ENCODE assay signal across 9 cellular contexts in the genomic region with DNA sequence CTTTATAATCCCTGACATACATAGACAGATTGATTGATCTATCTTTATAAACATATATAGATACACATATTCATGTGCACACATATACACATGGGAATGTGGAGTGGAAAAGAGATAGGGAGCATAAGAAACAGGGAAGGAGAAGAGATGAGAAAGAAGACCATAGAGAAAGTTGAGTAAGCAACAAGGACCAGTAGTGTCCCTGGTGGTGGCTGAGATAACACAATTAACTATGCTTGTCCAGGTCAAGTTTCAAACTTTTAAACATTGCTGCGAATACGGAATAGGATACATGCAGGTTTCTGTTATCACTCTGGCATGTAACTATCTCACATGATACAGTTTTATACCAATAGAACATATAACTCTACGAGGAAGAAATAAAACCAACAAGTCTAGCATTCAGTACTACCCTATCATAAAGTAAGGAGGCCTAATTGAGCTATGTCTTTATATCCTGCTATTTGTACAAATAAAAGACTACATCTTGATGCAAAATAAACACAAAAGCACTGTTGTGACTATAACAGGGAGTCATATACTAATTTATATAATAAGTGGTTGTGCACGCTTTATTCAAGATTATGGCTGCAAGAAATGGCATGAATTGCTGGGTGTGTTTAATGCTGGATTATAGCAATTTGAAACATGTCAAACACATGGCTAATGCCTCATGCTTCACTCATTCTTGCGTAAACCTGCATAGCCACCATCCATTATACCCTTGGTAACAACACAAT. TPM values are rescaled to one million over a fixed set of nuclear protein-coding genes. Genes with fewer than 3 reads are reported as not detected.
DNase-seq lines count a peak whose midpoint lies in the region; ATAC-seq, FAIRE-seq and TF ChIP-seq lines count a peak whose summit lies in the region.
"Had no signal": no experiment of that assay in that cellular context is flagged by ENCODE, and none has a peak within 500 bp of the region (broad histone marks: within the 10 kb centered on the region; RNA-seq: fewer than 3 reads in every experiment).

No MANE protein-coding gene starts in this region.

- TF ChIP-seq RAD21 in GM12878 (IDR thresholded peaks at IDR 0.05; ENCODE audit: insufficient read depth, low read depth, low read length) = no peak
- TF ChIP-seq RAD21 in neural cell (conservative IDR thresholded peaks at IDR 0.05) = no peak

- H3K27ac Mint-ChIP-seq in CD8-positive, alpha-beta T cell = no peak overlapping the region
- H3K27ac Mint-ChIP-seq: naive thymus-derived CD4-positive, alpha-beta T cell had no signal

- H3K9me2 ChIP-seq in neural cell (ENCODE audit: insufficient read depth, low read length) = no peaks in the 10 kb centered on the region

- no peak for FAIRE-seq in GM12878 (lab: Jason Lieb, UNC)

- ATAC-seq in GM12878 (peak; percentile 80), GM19395 (IDR thresholded peaks at IDR 0.05; ENCODE audit: unreplicated experiment) (no peak)
- ATAC-seq in CD8-positive, alpha-beta T cell = no peak
- ATAC-seq: naive thymus-derived CD4-positive, alpha-beta T cell had no signal

- no peak overlapping the region for H3K27ac ChIP-seq in GM12878 (ENCODE audit: control insufficient read depth, insufficient read depth)
- no peak overlapping the region for H3K27ac ChIP-seq in neural cell (ENCODE audit: low read length)
- H3K27ac ChIP-seq in CD8-positive, alpha-beta T cell (ENCODE audit: low read depth, low read length) = no peak overlapping the region

- H3K4me3 ChIP-seq in GM12864 (ENCODE audit: low read depth, low read length) = no peak overlapping the region
- H3K4me3 ChIP-seq in GM12878 = no peak overlapping the region
- H3K4me3 ChIP-seq in neural cell (ENCODE audit: low read length) = no peak overlapping the region
- no peak overlapping the region for H3K4me3 ChIP-seq in CD8-positive, alpha-beta T cell (ENCODE audit: low read depth, low read length)

- H4K20me1 ChIP-seq in GM12878 (ENCODE audit: control insufficient read depth, insufficient read depth) = no peaks in the 10 kb centered on the region
- H4K20me1 ChIP-seq in neural cell (ENCODE audit: insufficient read depth) = no peaks in the 10 kb centered on the region

- no peaks in the 10 kb centered on the region for H3K4me1 ChIP-seq in GM12878 (ENCODE audit: control insufficient read depth, insufficient read depth, low read length)
- H3K4me1 ChIP-seq in CD8-positive, alpha-beta T cell (ENCODE audit: insufficient read depth, low read length) = no peaks in the 10 kb centered on the region

- RAD21 ChIA-PET in GM12878 (lab: Charles Lee; ENCODE audit: unreplicated experiment) = no interaction called here

- no TSS peak for BruUV-seq in GM12878 (replicated peaks; lab: Mats Ljungman, UMichigan)

- SMC1A ChIA-PET in GM12878 (lab: Charles Lee; ENCODE audit: uncharacterized antibody, unreplicated experiment) = no interaction called here

- H3K9me3 ChIP-seq in GM12878 (replicated peaks; ENCODE audit: control insufficient read depth, insufficient read depth, low read length) = no peaks in the 10 kb centered on the region
- H3K9me3 ChIP-seq in neural cell (ENCODE audit: low read length) = no peaks in the 10 kb centered on the region
- H3K9me3 ChIP-seq in CD8-positive, alpha-beta T cell (ENCODE audit: low read length) = no peaks in the 10 kb centered on the region

- H3K9ac ChIP-seq in GM12878 (ENCODE audit: control insufficient read depth, insufficient read depth, low read length) = no peak overlapping the region
- H3K9ac ChIP-seq in neural cell (ENCODE audit: low read length) = no peak overlapping the region

- in situ Hi-C loops in GM12878 (cut with MboI) = no loop called here

- no peaks in the 10 kb centered on the region for H3K36me3 Mint-ChIP-seq in CD8-positive, alpha-beta T cell
- H3K36me3 Mint-ChIP-seq: naive thymus-derived CD4-positive, alpha-beta T cell had no signal

- H3K4me2 ChIP-seq in GM12878 (ENCODE audit: control insufficient read depth, insufficient read depth) = no peak overlapping the region
- no peak overlapping the region for H3K4me2 ChIP-seq in neural cell (ENCODE audit: low read length)

- no peak for TF ChIP-seq EP300 in GM12878 (IDR thresholded peaks at IDR 0.05; ENCODE audit: borderline replicate concordance in 1 of 2, control insufficient read depth in 1 of 2, low read depth in 2 of 2, low read length in 2 of 2)
- TF ChIP-seq EP300 in neural cell (conservative IDR thresholded peaks at IDR 0.05; ENCODE audit: poor library complexity, severe bottlenecking) = peak; percentile 68

- H3K4me3 Mint-ChIP-seq in CD8-positive, alpha-beta T cell = no peak overlapping the region
- H3K4me3 Mint-ChIP-seq: naive thymus-derived CD4-positive, alpha-beta T cell had no signal

- H3K27me3 Mint-ChIP-seq in CD8-positive, alpha-beta T cell (ENCODE audit: low read depth) = no peaks in the 10 kb centered on the region

- 62% methylated on average over 5 of the region's 5 CpGs for WGBS in GM12878 (ENCODE audit: insufficient coverage, insufficient replicate concordance, low lambda C conversion rate, missing lambda C conversion rate)

- no peak overlapping the region for H2AFZ ChIP-seq in GM12878 (ENCODE audit: control insufficient read depth, low read depth, low read length)
- no peak overlapping the region for H2AFZ ChIP-seq in neural cell (ENCODE audit: low read depth, low read length)

- CTCF ChIA-PET in GM12878 (lab: Yijun Ruan, JAX) = no interaction called here
- CTCF ChIA-PET in CD8-positive, alpha-beta T cell (lab: Charles Lee) = no interaction called here

- no peak for DNase-seq in GM12864 (ENCODE audit: low read depth)
- peak; percentile 8 for DNase-seq in LHCN-M2 (ENCODE audit: low read depth)
- DNase-seq in GM12878 (ENCODE audit: low read depth, low spot score) = no peak
- no peak for DNase-seq in CD8-positive, alpha-beta T cell
- no peak for DNase-seq in NCI-H526 treated with DMSO at 0.1 percent for 48 hours (lab: John Stamatoyannopoulos, UW)
- DNase-seq in NCI-H345 treated with DMSO at 0.1 percent for 48 hours (lab: John Stamatoyannopoulos, UW; ENCODE audit: unreplicated experiment) = no peak
- DNase-seq: naive thymus-derived CD4-positive, alpha-beta T cell had no signal

- no peaks in the 10 kb centered on the region for H3F3A ChIP-seq in neural cell (ENCODE audit: insufficient read depth, low read length, poor library complexity, severe bottlenecking)

- no peak for TF ChIP-seq POLR2A in GM12878 (IDR thresholded peaks at IDR 0.05; ENCODE audit: low read depth, low read length)

- intact Hi-C loops in GM12878 (cut with micrococcal nuclease; ENCODE audit: unreplicated experiment) = no loop called here
- intact Hi-C loops in CD8-positive, alpha-beta T cell (cut with DNase I, micrococcal nuclease) = no loop called here

- H3K79me2 ChIP-seq in GM12878 (ENCODE audit: control insufficient read depth, insufficient read depth, low read length) = no peaks in the 10 kb centered on the region
- H3K79me2 ChIP-seq in neural cell (replicated peaks; ENCODE audit: insufficient read depth, low read length) = no peaks in the 10 kb centered on the region

- TF ChIP-seq CTCF in GM12864 (IDR thresholded peaks at IDR 0.05; ENCODE audit: low read depth, low read length, missing control alignments) = peak; percentile 43
- peak in 2 of 3 experiments; percentile 17 to 42; a peak in 3 of 6 replicates for TF ChIP-seq CTCF in GM12878 (IDR thresholded peaks at IDR 0.05 in 2 of 3, conservative IDR thresholded peaks at IDR 0.05 in 1 of 3; ENCODE audit: control insufficient read depth in 2 of 3, extremely low read depth in 1 of 3, insufficient read depth in 1 of 3, low read depth in 3 of 3, low read length in 3 of 3)
- TF ChIP-seq CTCF in neural cell (IDR thresholded peaks at IDR 0.05; ENCODE audit: poor library complexity, severe bottlenecking) = peak; percentile 35
- no peak for TF ChIP-seq CTCF in CD8-positive, alpha-beta T cell (IDR thresholded peaks at IDR 0.05)

- no peaks in the 10 kb centered on the region for H3K36me3 ChIP-seq in GM12878 (ENCODE audit: control insufficient read depth in 2 of 2, insufficient read depth in 2 of 2, low read length in 1 of 2)
- H3K36me3 ChIP-seq in neural cell (ENCODE audit: insufficient read depth, low read length) = no peaks in the 10 kb centered on the region
- no peaks in the 10 kb centered on the region for H3K36me3 ChIP-seq in CD8-positive, alpha-beta T cell (ENCODE audit: insufficient read depth, low read length)

- POLR2A ChIA-PET in GM12878 (lab: Charles Lee) = no interaction called here
- POLR2A ChIA-PET in CD8-positive, alpha-beta T cell (lab: Charles Lee) = no interaction called here

- no peaks in the 10 kb centered on the region for H3K27me3 ChIP-seq in GM12878 (replicated peaks in 1 of 2; ENCODE audit: control insufficient read depth in 2 of 2, insufficient read depth in 2 of 2, low read length in 1 of 2)
- no peaks in the 10 kb centered on the region for H3K27me3 ChIP-seq in neural cell (ENCODE audit: insufficient read depth, low read depth, low read length)
- H3K27me3 ChIP-seq in CD8-positive, alpha-beta T cell (ENCODE audit: insufficient read depth, low read length) = no peaks in the 10 kb centered on the region

- no peaks in the 10 kb centered on the region for H3K9me3 Mint-ChIP-seq in CD8-positive, alpha-beta T cell

- no peaks in the 10 kb centered on the region for H3K4me1 Mint-ChIP-seq in CD8-positive, alpha-beta T cell (ENCODE audit: low read depth)
- H3K4me1 Mint-ChIP-seq: naive thymus-derived CD4-positive, alpha-beta T cell had no signal

TF ChIP-seq in GM12878, 131 proteins besides CTCF, POLR2A, EP300 and RAD21 (continues in another document):
- TF ChIP-seq RAD51 (IDR thresholded peaks at IDR 0.05) = no peak

TF ChIP-seq in neural cell, 6 proteins besides CTCF, POLR2A, EP300 and RAD21 (continues in another document):
- no peak for TF ChIP-seq SMC3 (conservative IDR thresholded peaks at IDR 0.05; ENCODE audit: poor library complexity)

RNA-seq across cellular contexts. Expression of a gene that starts 8.0 kb away (rescaled TPM):
- 0.34 and 0.71 TPM in 2 replicates for total RNA-seq in LHCN-M2 (2014; rRNA removed)
- polyA plus RNA-seq in LHCN-M2 (2012) = 0.19 TPM
- 0.83 and 1.1 TPM in 2 replicates for total RNA-seq in GM12878 (2013; cell fraction: nucleolus; rRNA removed)
- total RNA-seq in GM12878 (2014; rRNA removed) = 2.4 and 3.8 TPM in 2 replicates
- 2.3 and 2.5 TPM in 2 replicates for total RNA-seq in GM12878 (2014; rRNA removed; fragmentation: Illumina TruSeq; extraction: Trizol)
- total RNA-seq in GM12878 (2021) = 1.8 and 2.1 TPM in 2 replicates
- 0.08 TPM for polyA plus RNA-seq in GM12878 (2011; ENCODE audit: low read depth)
- polyA plus RNA-seq in GM12878 (2011; rRNA removed) = 1.4 TPM in 2 replicates
- polyA plus RNA-seq in GM12878 (2011; cell fraction: cytosol; rRNA removed) = 1.2 and 1.7 TPM in 2 replicates
- polyA plus RNA-seq in GM12878 (2011; cell fraction: nucleus; rRNA removed) = 0.72 and 1.5 TPM in 2 replicates
- polyA plus RNA-seq in GM12878 (2012) = 0.12 and 0.14 TPM in 2 replicates
- 1.7 and 1.8 TPM in 2 replicates for polyA plus RNA-seq in GM12878 (2014; fragmentation: Illumina TruSeq; extraction: Trizol)
- polyA plus RNA-seq in GM12878 (2014; fragmentation: Nextera tagmentation; extraction: Ambion mirVana) = 1 to 10 TPM in 1 of 2 experiments, under 1 TPM in 1; 0.99 to 1.2 TPM
- 1.4 and 1.8 TPM in 2 replicates for polyA plus RNA-seq in GM12878 (2014; rRNA removed)
- polyA plus RNA-seq in GM12878 (2016; fragmentation: Nextera tagmentation; extraction: Ambion mirVana) = 1 to 10 TPM; 1.9 to 2.5 TPM
- 2.0 and 4.6 TPM in 2 replicates for polyA minus RNA-seq in GM12878 (2011; rRNA and poly(A)+ RNA removed)
- polyA minus RNA-seq in GM12878 (2011; cell fraction: cytosol; rRNA and poly(A)+ RNA removed) = 0.53 and 2.7 TPM in 2 replicates
- polyA minus RNA-seq in GM12878 (2011; cell fraction: nucleus; rRNA and poly(A)+ RNA removed) = 2.2 and 5.3 TPM in 2 replicates
- 37.9 and 51.3 TPM in 2 replicates for polyA plus RNA-seq in neural cell
- 82.7 and 91.8 TPM in 2 replicates for polyA minus RNA-seq in neural cell
- not detected for total RNA-seq in CD8-positive, alpha-beta T cell
- total RNA-seq: naive thymus-derived CD4-positive, alpha-beta T cell had no signal
- polyA plus RNA-seq: naive thymus-derived CD4-positive, alpha-beta T cell had no signal
